In genomic region chr11:117055449-117055848, GRCh38 we compare ENCODE assay signal across 2 cellular contexts.
TF ChIP-seq lines count a peak whose summit lies in the region.

No MANE protein-coding gene starts in this region.

TF ChIP-seq in HEK293, 187 proteins besides CTCF, POLR2A, EP300 and RAD21 (continued from another document):
- TF ChIP-seq BCL6B (tag by site-specific recombination; IDR thresholded peaks at IDR 0.05): no peak
TF ChIP-seq in HEK293: peak in this region for 1.

TF ChIP-seq in GM12878, 131 proteins besides CTCF, POLR2A, EP300 and RAD21 (continued from another document):
- no peak for TF ChIP-seq ATF3 (IDR thresholded peaks at IDR 0.05; ENCODE audit: borderline replicate concordance, extremely low read depth, low read depth, low read length)
- TF ChIP-seq ATF7 (IDR thresholded peaks at IDR 0.05; ENCODE audit: low read depth): no peak
- no peak for TF ChIP-seq RELB (IDR thresholded peaks at IDR 0.05; ENCODE audit: low read depth)
- no peak for TF ChIP-seq ZZZ3 (IDR thresholded peaks at IDR 0.05; ENCODE audit: control insufficient read depth, insufficient read length, low read depth)
- no peak for TF ChIP-seq TAF1 (IDR thresholded peaks at IDR 0.05; ENCODE audit: borderline replicate concordance, low read depth, low read length)
- no peak for TF ChIP-seq SMAD1 (IDR thresholded peaks at IDR 0.05; ENCODE audit: low read depth, partially characterized antibody)
- no peak for TF ChIP-seq BCLAF1 (IDR thresholded peaks at IDR 0.05)
- TF ChIP-seq POU2F2 (IDR thresholded peaks at IDR 0.05; ENCODE audit: borderline replicate concordance, low read depth, low read length): no peak
- no peak for TF ChIP-seq ZBTB33 (IDR thresholded peaks at IDR 0.05)
- no peak for TF ChIP-seq CBX5 (IDR thresholded peaks at IDR 0.05; ENCODE audit: low read depth)
- TF ChIP-seq ZBTB11 (CRISPR knock-in tag; IDR thresholded peaks at IDR 0.05): no peak
